24 cellular contexts compared by ENCODE assay signal in the genomic region with DNA sequence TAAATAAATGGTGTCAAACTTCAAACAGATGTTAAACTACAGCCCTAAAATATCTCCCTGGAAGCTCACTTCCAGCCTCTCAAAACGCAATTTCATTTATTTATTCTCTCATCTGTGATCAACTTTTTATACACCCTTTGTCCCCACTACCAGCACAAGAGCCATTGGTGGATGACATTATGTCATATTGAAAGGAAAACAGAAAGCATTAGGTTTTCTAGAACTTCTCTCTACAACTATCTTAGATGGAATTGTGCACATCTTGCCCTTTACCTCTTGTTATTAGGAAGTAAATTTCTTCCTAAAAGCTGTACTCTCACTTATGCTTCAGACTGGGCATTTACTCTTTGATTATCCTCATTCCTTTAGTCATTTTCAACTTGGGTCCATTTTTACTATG.
"Had no signal": no experiment of that assay in that cellular context is flagged by ENCODE, and none has a peak within 500 bp of the region (broad histone marks: within the 10 kb centered on the region; RNA-seq: fewer than 3 reads in every experiment).

No MANE protein-coding gene starts in this region.

- H3K36me3 ChIP-seq: adrenal gland, breast epithelium, Peyer's patch, SJSA1 had no signal

- ATAC-seq: activated CD4-positive, CD25-positive, alpha-beta regulatory T cell treated with anti-CD3 and anti-CD28 coated beads, Interleukin-2, amount 50 U/mL, for 24 hours; activated CD8-positive, alpha-beta T cell treated with anti-CD3 and anti-CD28 coated beads, Interleukin-2, amount 10 ng/mL, durations not matched to agents 7 days and 5 days; SK-N-SH treated with all-trans-retinoic acid at 6 μM for 48 hours had no signal

- DNase-seq: activated CD4-positive, alpha-beta T cell treated with anti-CD3 and anti-CD28 coated beads for 4 hours; activated CD4-positive, alpha-beta T cell treated with anti-CD3 and anti-CD28 coated beads, Interleukin-2, amount 50 U/mL, for 4 hours; activated CD8-positive, alpha-beta memory T cell treated with anti-CD3 and anti-CD28 coated beads, Interleukin-2, amount 50 U/mL, for 48 hours; activated CD8-positive, alpha-beta T cell treated with anti-CD3 and anti-CD28 coated beads, Interleukin-2, amount 10 ng/mL, durations not matched to agents 7 days and 5 days; activated naive CD4-positive, alpha-beta T cell treated with anti-CD3 and anti-CD28 coated beads, Interleukin-2, amount 50 U/mL, for 16 hours; activated naive CD8-positive, alpha-beta T cell treated with anti-CD3 and anti-CD28 coated beads, Interleukin-2, amount 10 ng/mL, durations not matched to agents 7 days and 5 days; activated T-cell treated with anti-CD3 and anti-CD28 coated beads, Interleukin-2, amount 50 U/mL, for 1 hour; adrenal gland; anterior cingulate cortex; caudate nucleus; NCI-H1092; NCI-H1417; NCI-H2171 treated with DMSO at 0.1 percent for 48 hours; NCI-H226; NCI-H526; NCI-H82; OCI-M1; Peyer's patch; SHP77 had no signal

- H3K27me3 ChIP-seq: adrenal gland, breast epithelium, Peyer's patch, SJSA1 had no signal

- H3K4me1 ChIP-seq: adrenal gland, breast epithelium, Peyer's patch, SJSA1 had no signal

- H3K27ac ChIP-seq: adrenal gland, breast epithelium, Peyer's patch, RWPE1, SJSA1 had no signal

- H3K4me3 ChIP-seq: adrenal gland, breast epithelium, Peyer's patch, SJSA1 had no signal

- H3K9me3 ChIP-seq: adrenal gland, Peyer's patch, SJSA1 had no signal
